9 cellular contexts compared by ENCODE assay signal in genomic region chr17:39665642-39666221, GRCh38. TPM values are rescaled to one million over a fixed set of nuclear protein-coding genes. Genes with fewer than 3 reads are reported as not detected.
DNase-seq lines count a peak whose midpoint lies in the region; ATAC-seq, FAIRE-seq and TF ChIP-seq lines count a peak whose summit lies in the region.
"Had no signal": no experiment of that assay in that cellular context is flagged by ENCODE, and none has a peak within 500 bp of the region (broad histone marks: within the 10 kb centered on the region; RNA-seq: fewer than 3 reads in every experiment).

No MANE protein-coding gene starts in this region.

- peak; percentile 30 for ATAC-seq in activated T-helper 17 cell treated with anti-CD3 and anti-CD28 coated beads, Interleukin-2, amount 50 U/mL, for 72 hours (replicated peaks)
- ATAC-seq in lower lobe of right lung (no peak), HG03175 (IDR thresholded peaks at IDR 0.05; ENCODE audit: unreplicated experiment) (no peak)

- H3K27ac Mint-ChIP-seq in activated T-helper 17 cell treated with anti-CD3 and anti-CD28 coated beads, Interleukin-2, amount 50 U/mL, for 72 hours, result no peak overlapping the region

- H3K9me3 Mint-ChIP-seq in activated T-helper 17 cell treated with anti-CD3 and anti-CD28 coated beads, Interleukin-2, amount 50 U/mL, for 72 hours, result no peaks in the 10 kb centered on the region

- in situ Hi-C loops in GM13977 (cut with MboI; ENCODE audit: low pct_unique_long_range_greater_than_20kb, low sequenced_read_pairs, unreplicated experiment), result no loop called here

- H3K4me3 Mint-ChIP-seq in activated T-helper 17 cell treated with anti-CD3 and anti-CD28 coated beads, Interleukin-2, amount 50 U/mL, for 72 hours, result no peak overlapping the region

- no peak for FAIRE-seq in GM12892 (lab: Jason Lieb, UNC)
- FAIRE-seq: frontal cortex had no signal

- H3K4me1 ChIP-seq in lower lobe of right lung, result peaks cover 73% of the 10 kb centered on the region

- no peaks in the 10 kb centered on the region for H3K9me3 ChIP-seq in lower lobe of right lung

- intact Hi-C loops in lower lobe of right lung (cut with DNase I), result no loop called here

- no peak for TF ChIP-seq POLR2A in GM12892 (IDR thresholded peaks at IDR 0.05; ENCODE audit: low read depth, low read length)

- peaks cover 5% of the 10 kb centered on the region for H3K4me1 Mint-ChIP-seq in activated T-helper 17 cell treated with anti-CD3 and anti-CD28 coated beads, Interleukin-2, amount 50 U/mL, for 72 hours

- peaks cover 45% of the 10 kb centered on the region for H3K27me3 ChIP-seq in lower lobe of right lung (ENCODE audit: low read depth)

- peak overlapping the region; percentile 31 for H3K27ac ChIP-seq in lower lobe of right lung

- peaks cover 24% of the 10 kb centered on the region for H3K36me3 ChIP-seq in lower lobe of right lung

- TF ChIP-seq CTCF in lower lobe of right lung (IDR thresholded peaks at IDR 0.05) (no peak), GM13977 (IDR thresholded peaks at IDR 0.05; ENCODE audit: extremely low read depth, insufficient read depth, missing control alignments) (no peak)

- peak; percentile 46 for DNase-seq in AG20443 (ENCODE audit: low spot score)
- DNase-seq in HT-29 (ENCODE audit: low spot score), result peak; percentile 35
- DNase-seq in lower lobe of right lung, result no peak
- DNase-seq in GM12892 (ENCODE audit: insufficient read length), result no peak
- DNase-seq in GM13977 (ENCODE audit: low spot score), result no peak
- no peak for DNase-seq in GM19238 (ENCODE audit: insufficient read length, low spot score)

- peaks cover 17% of the 10 kb centered on the region for H3K27me3 Mint-ChIP-seq in activated T-helper 17 cell treated with anti-CD3 and anti-CD28 coated beads, Interleukin-2, amount 50 U/mL, for 72 hours

- H3K36me3 Mint-ChIP-seq in activated T-helper 17 cell treated with anti-CD3 and anti-CD28 coated beads, Interleukin-2, amount 50 U/mL, for 72 hours (ENCODE audit: low read depth), result peaks cover 14% of the 10 kb centered on the region

- no peak overlapping the region for H3K4me3 ChIP-seq in lower lobe of right lung

RNA-seq across cellular contexts. Expression of gene TCAP, which starts 0.6 kb away (rescaled TPM):
- 1.9 and 2.2 TPM in 2 replicates for total RNA-seq in HT-29 (2014; rRNA removed; shearing (Covaris generic))
- total RNA-seq in activated T-helper 17 cell treated with anti-CD3 and anti-CD28 coated beads, Interleukin-2, amount 50 U/mL, for 72 hours, result 1 to 10 TPM; 2.0 to 2.5 TPM
- 3.7 TPM for total RNA-seq in lower lobe of right lung
- 0.19 TPM for polyA plus RNA-seq in GM12892 (2012; ENCODE audit: missing spikeins)

RNA-seq across cellular contexts. Expression of gene PNMT, which starts 2.5 kb away (rescaled TPM):
- 0.25 and 0.65 TPM in 2 replicates for total RNA-seq in HT-29 (2014; rRNA removed; shearing (Covaris generic))
- not detected for total RNA-seq in activated T-helper 17 cell treated with anti-CD3 and anti-CD28 coated beads, Interleukin-2, amount 50 U/mL, for 72 hours
- 3.9 TPM for total RNA-seq in lower lobe of right lung
- not detected for polyA plus RNA-seq in GM12892 (2012; ENCODE audit: missing spikeins)

RNA-seq across cellular contexts. Expression of gene PGAP3, which starts 22.1 kb away (rescaled TPM):
- total RNA-seq in HT-29 (2014; rRNA removed; shearing (Covaris generic)), result 34.6 and 39.1 TPM in 2 replicates
- 10 to 100 TPM in 1 of 2 donors, 1 to 10 TPM in 1; 5.9 to 14.8 TPM for total RNA-seq in activated T-helper 17 cell treated with anti-CD3 and anti-CD28 coated beads, Interleukin-2, amount 50 U/mL, for 72 hours
- 20.7 TPM for total RNA-seq in lower lobe of right lung
- 5.9 TPM for polyA plus RNA-seq in GM12892 (2012; ENCODE audit: missing spikeins)

RNA-seq across cellular contexts. Expression of gene STARD3, which starts 28.8 kb away (rescaled TPM):
- total RNA-seq in HT-29 (2014; rRNA removed; shearing (Covaris generic)), result 50.8 and 54.2 TPM in 2 replicates
- total RNA-seq in activated T-helper 17 cell treated with anti-CD3 and anti-CD28 coated beads, Interleukin-2, amount 50 U/mL, for 72 hours, result 10 to 100 TPM; 59.8 to 76.0 TPM
- total RNA-seq in lower lobe of right lung, result 76.6 TPM
- 14.4 TPM for polyA plus RNA-seq in GM12892 (2012; ENCODE audit: missing spikeins)

RNA-seq across cellular contexts. Expression of gene ERBB2, which starts 34.1 kb away (rescaled TPM):
- total RNA-seq in HT-29 (2014; rRNA removed; shearing (Covaris generic)), result 91.0 and 110 TPM in 2 replicates
- 1 to 10 TPM; 3.4 to 5.9 TPM for total RNA-seq in activated T-helper 17 cell treated with anti-CD3 and anti-CD28 coated beads, Interleukin-2, amount 50 U/mL, for 72 hours
- 96.1 TPM for total RNA-seq in lower lobe of right lung
- polyA plus RNA-seq in GM12892 (2012; ENCODE audit: missing spikeins), result 5.9 TPM

Comparison
In these comparisons a context has a peak if more than half of its experiments do, and no peak if none do; other contexts are left out.
1. DNase-seq: peak in AG20443 (single experiment) and HT-29 (single experiment); none in lower lobe of right lung (single experiment), GM12892 (single experiment), GM13977 (single experiment) and GM19238 (single experiment).